Comparison of ENCODE assay signal across 25 cellular contexts in the genomic region with DNA sequence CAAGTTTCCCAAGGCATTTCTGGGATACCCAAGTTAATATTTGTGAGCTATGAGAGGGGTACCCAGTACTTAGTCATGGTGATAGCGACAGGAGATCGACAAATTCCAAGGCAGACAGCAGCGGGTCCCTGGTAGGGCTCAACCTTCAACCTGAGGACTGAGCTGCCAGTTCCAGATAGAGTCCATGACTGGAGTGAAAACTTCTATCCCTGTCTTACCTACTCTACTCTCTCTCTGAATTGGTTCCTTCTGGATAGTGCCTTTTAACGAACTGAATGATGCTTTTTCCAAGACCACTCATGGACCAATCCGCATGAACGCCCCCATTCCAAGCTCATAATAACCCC.
"Had no signal": no experiment of that assay in that cellular context is flagged by ENCODE, and none has a peak within 500 bp of the region (broad histone marks: within the 10 kb centered on the region; RNA-seq: fewer than 3 reads in every experiment).

No MANE protein-coding gene starts in this region.

- H3K4me1 Mint-ChIP-seq: naive B cell; nephron; neural progenitor cell; stimulated activated memory B cell treated with anti-CD40 and anti-IgM and Interleukin-4, amounts not matched to agents 10 μg/mL and 1 μg/mL and 100 μg/mL, for 72 hours had no signal

- H2AFZ ChIP-seq: neural progenitor cell, parathyroid adenoma had no signal

- H3K4me2 ChIP-seq: neural progenitor cell had no signal

- H3K27ac Mint-ChIP-seq: effector memory CD8-positive, alpha-beta T cell; mesothelial cell of epicardium; naive B cell; nephron; neural progenitor cell; stimulated activated memory B cell treated with anti-CD40 and anti-IgM and Interleukin-4, amounts not matched to agents 10 μg/mL and 1 μg/mL and 100 μg/mL, for 72 hours had no signal

- H3K9ac ChIP-seq: neural progenitor cell, parathyroid adenoma had no signal

- ATAC-seq: effector memory CD8-positive, alpha-beta T cell; gastrocnemius medialis; mucosa of descending colon; stimulated activated memory B cell treated with anti-CD40 and anti-IgM and Interleukin-4, amounts not matched to agents 10 μg/mL and 1 μg/mL and 100 μg/mL, for 72 hours; stimulated activated naive CD8-positive, alpha-beta T cell treated with anti-CD3 and anti-CD28 coated beads, Interleukin-15, Interleukin-2, amounts not matched to agents 100 U/mL and 50 U/mL, for 24 hours had no signal

- DNase-seq: cortex of kidney; effector memory CD8-positive, alpha-beta T cell; erythroblast; gastrocnemius medialis; head of caudate nucleus; mesenchymal stem cell; mucosa of descending colon; naive B cell; sigmoid colon; stimulated activated CD4-positive, alpha-beta T cell treated with anti-CD3 and anti-CD28 coated beads, Interleukin-4, amount 100 ng/mL, for 4 hours; stimulated activated naive CD8-positive, alpha-beta T cell treated with anti-CD3 and anti-CD28 coated beads, Interleukin-15, Interleukin-2, amounts not matched to agents 100 U/mL and 50 U/mL, for 24 hours; substantia nigra; testis; tibial artery; upper lobe of left lung; uterus had no signal

- FAIRE-seq: endometrium, keratinocyte had no signal

- H3K27me3 ChIP-seq: gastrocnemius medialis, neural progenitor cell, right atrium auricular region, sigmoid colon, testis, tibial artery, upper lobe of left lung, uterus had no signal

- H3K4me3 Mint-ChIP-seq: effector memory CD8-positive, alpha-beta T cell; mesothelial cell of epicardium; naive B cell; nephron; neural progenitor cell; stimulated activated memory B cell treated with anti-CD40 and anti-IgM and Interleukin-4, amounts not matched to agents 10 μg/mL and 1 μg/mL and 100 μg/mL, for 72 hours had no signal

- H3K9me3 ChIP-seq: gastrocnemius medialis, prostate gland, testis, uterus had no signal

- H3K4me1 ChIP-seq: gastrocnemius medialis, neural progenitor cell, parathyroid adenoma, prostate gland, right atrium auricular region, sigmoid colon, testis, tibial artery, upper lobe of left lung, uterus had no signal

- H3K79me2 ChIP-seq: parathyroid adenoma had no signal

- H3K36me3 ChIP-seq: gastrocnemius medialis, neural progenitor cell, prostate gland, right atrium auricular region, sigmoid colon, tibial artery, upper lobe of left lung, uterus had no signal

- H3K4me3 ChIP-seq: gastrocnemius medialis, mucosa of descending colon, neural progenitor cell, prostate gland, right atrium auricular region, sigmoid colon, testis, tibial artery, upper lobe of left lung, uterus had no signal

- H3K36me3 Mint-ChIP-seq: neural progenitor cell; stimulated activated memory B cell treated with anti-CD40 and anti-IgM and Interleukin-4, amounts not matched to agents 10 μg/mL and 1 μg/mL and 100 μg/mL, for 72 hours had no signal

- H3K27me3 Mint-ChIP-seq: effector memory CD8-positive, alpha-beta T cell; naive B cell; stimulated activated memory B cell treated with anti-CD40 and anti-IgM and Interleukin-4, amounts not matched to agents 10 μg/mL and 1 μg/mL and 100 μg/mL, for 72 hours had no signal

- H3K27ac ChIP-seq: gastrocnemius medialis, neural progenitor cell, parathyroid adenoma, prostate gland, right atrium auricular region, sigmoid colon, testis, tibial artery, upper lobe of left lung, uterus had no signal
